ENCODE assay signal across 1 cellular context in the genomic region with DNA sequence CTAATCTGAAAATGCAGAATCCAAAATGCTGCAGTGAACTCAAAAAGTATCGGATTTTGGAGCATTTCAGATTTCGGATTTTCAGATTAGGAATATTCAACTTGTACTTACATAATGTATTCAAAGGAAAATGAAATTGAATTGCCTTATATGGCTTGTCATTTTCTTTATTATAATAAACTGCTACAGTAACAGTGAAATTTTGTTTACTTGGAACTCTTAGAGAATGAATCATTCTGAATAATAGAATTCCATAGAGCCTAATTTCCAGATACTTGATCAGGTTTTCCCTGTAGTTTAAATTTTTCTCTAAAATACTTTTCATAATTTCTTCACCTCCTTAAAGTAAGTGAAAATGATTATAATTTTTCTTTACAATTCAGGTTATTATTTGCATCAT.
TF ChIP-seq lines count a peak whose summit lies in the region.

No MANE protein-coding gene starts in this region.

TF ChIP-seq in IMR-90, 13 proteins besides CTCF, POLR2A, EP300 and RAD21:
- TF ChIP-seq MXI1 (IDR thresholded peaks at IDR 0.05; ENCODE audit: borderline replicate concordance, low read depth, low read length) = no peak
